ENCODE assay signal across 12 cellular contexts in the genomic region with DNA sequence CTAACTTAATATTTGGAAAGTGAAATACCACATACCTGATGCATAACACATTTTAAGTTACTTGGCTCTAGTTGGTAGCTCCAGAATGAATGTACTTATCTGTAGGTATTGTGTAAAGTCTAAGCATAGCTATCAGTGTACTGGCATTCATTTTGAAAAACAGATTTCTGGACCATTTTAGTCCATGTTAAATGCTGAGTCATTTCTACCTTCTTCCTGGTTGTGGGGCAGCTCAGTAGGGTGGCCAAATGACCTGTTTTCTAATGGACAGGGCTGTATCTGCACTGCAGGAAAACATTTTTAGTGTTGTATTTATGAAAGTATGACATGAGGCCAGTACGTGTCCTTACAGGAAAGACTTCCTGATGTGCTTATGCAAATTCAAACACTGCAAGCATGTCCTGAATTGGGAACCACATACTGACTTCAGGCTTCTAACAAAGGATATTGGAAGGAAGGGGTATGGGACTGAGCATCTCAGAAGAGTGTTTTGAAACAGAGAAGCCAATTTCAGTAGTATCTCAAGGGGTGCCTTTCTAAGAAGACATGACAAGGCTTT.
A peak's percentile ranks its signal among the peaks of the same experiment; 100 is the strongest.
DNase-seq lines count a peak whose midpoint lies in the region; ATAC-seq and TF ChIP-seq lines count a peak whose summit lies in the region.
"Had no signal": no experiment of that assay in that cellular context is flagged by ENCODE, and none has a peak within 500 bp of the region (broad histone marks: within the 10 kb centered on the region; RNA-seq: fewer than 3 reads in every experiment).

No MANE protein-coding gene starts in this region.

- peak overlapping the region; percentile 82 for H3K27ac Mint-ChIP-seq in activated CD8-positive, alpha-beta T cell treated with anti-CD3 and anti-CD28 coated beads, Interleukin-2, amount 10 ng/mL, durations not matched to agents 7 days and 5 days
- H3K27ac Mint-ChIP-seq: endodermal cell had no signal

- ATAC-seq in GM21723 (IDR thresholded peaks at IDR 0.05; ENCODE audit: unreplicated experiment) (peak; percentile 53), left lobe of liver (peak; percentile 51), HG03108 (IDR thresholded peaks at IDR 0.05; ENCODE audit: unreplicated experiment) (no peak)
- no peak for ATAC-seq in activated CD8-positive, alpha-beta T cell treated with anti-CD3 and anti-CD28 coated beads, Interleukin-2, amount 10 ng/mL, durations not matched to agents 7 days and 5 days

- H3K36me3 Mint-ChIP-seq in activated CD8-positive, alpha-beta T cell treated with anti-CD3 and anti-CD28 coated beads, Interleukin-2, amount 10 ng/mL, durations not matched to agents 7 days and 5 days (ENCODE audit: low read depth) = peaks cover 81% of the 10 kb centered on the region

- DNase-seq in GM12865 (ENCODE audit: low read depth) (peak; percentile 19), left lobe of liver (ENCODE audit: low spot score) (no peak), HPDE6-E6E7 (ENCODE audit: extremely low spot score) (no peak), hypothalamus (lab: John Stamatoyannopoulos, UW) (no peak), HuH-7 (ENCODE audit: low spot score) (no peak)
- DNase-seq in activated CD8-positive, alpha-beta T cell treated with anti-CD3 and anti-CD28 coated beads, Interleukin-2, amount 10 ng/mL, durations not matched to agents 7 days and 5 days = no peak
- DNase-seq: activated CD4-positive, alpha-beta T cell treated with anti-CD3 and anti-CD28 coated beads for 4 hours; endodermal cell; NCI-H1105 had no signal

- CTCF ChIA-PET in activated CD8-positive, alpha-beta T cell treated with anti-CD3 and anti-CD28 coated beads, Interleukin-2, amount 10 ng/mL, durations not matched to agents 7 days and 5 days (lab: Charles Lee) = interaction anchor here (1.1 to 2.0 kb wide), 2 partner anchors 17 to 24 kb away, joined by 3 to 4 read pairs; no protein-coding TSS in a partner anchor

- no peaks in the 10 kb centered on the region for H3K27me3 Mint-ChIP-seq in activated CD8-positive, alpha-beta T cell treated with anti-CD3 and anti-CD28 coated beads, Interleukin-2, amount 10 ng/mL, durations not matched to agents 7 days and 5 days (ENCODE audit: low read depth)

- no peak overlapping the region for H3K4me3 Mint-ChIP-seq in activated CD8-positive, alpha-beta T cell treated with anti-CD3 and anti-CD28 coated beads, Interleukin-2, amount 10 ng/mL, durations not matched to agents 7 days and 5 days
- H3K4me3 Mint-ChIP-seq: endodermal cell had no signal

- H3K4me3 ChIP-seq in GM12865 (ENCODE audit: low read depth, low read length) = no peak overlapping the region
- H3K4me3 ChIP-seq: SK-N-MC had no signal

- peaks cover 68% of the 10 kb centered on the region for H3K9me3 Mint-ChIP-seq in activated CD8-positive, alpha-beta T cell treated with anti-CD3 and anti-CD28 coated beads, Interleukin-2, amount 10 ng/mL, durations not matched to agents 7 days and 5 days (ENCODE audit: insufficient read depth)

- POLR2A ChIA-PET in activated CD8-positive, alpha-beta T cell treated with anti-CD3 and anti-CD28 coated beads, Interleukin-2, amount 10 ng/mL, durations not matched to agents 7 days and 5 days (lab: Charles Lee) = no interaction called here

- H3K4me1 Mint-ChIP-seq in activated CD8-positive, alpha-beta T cell treated with anti-CD3 and anti-CD28 coated beads, Interleukin-2, amount 10 ng/mL, durations not matched to agents 7 days and 5 days (ENCODE audit: low read depth) = peaks cover 34% of the 10 kb centered on the region
- H3K4me1 Mint-ChIP-seq: endodermal cell had no signal

- TF ChIP-seq CTCF in GM12865 (IDR thresholded peaks at IDR 0.05; ENCODE audit: insufficient read depth, low read depth, low read length, missing control alignments) = no peak

Comparison
In these comparisons a context has a peak if more than half of its experiments do, and no peak if none do; other contexts are left out.
1. ATAC-seq: peak in GM21723 (single experiment) and left lobe of liver (single experiment); none in activated CD8-positive, alpha-beta T cell treated with anti-CD3 and anti-CD28 coated beads, Interleukin-2, amount 10 ng/mL, durations not matched to agents 7 days and 5 days (single experiment) and HG03108 (single experiment).